ENCODE assay signal across 2 cellular contexts in the genomic region with DNA sequence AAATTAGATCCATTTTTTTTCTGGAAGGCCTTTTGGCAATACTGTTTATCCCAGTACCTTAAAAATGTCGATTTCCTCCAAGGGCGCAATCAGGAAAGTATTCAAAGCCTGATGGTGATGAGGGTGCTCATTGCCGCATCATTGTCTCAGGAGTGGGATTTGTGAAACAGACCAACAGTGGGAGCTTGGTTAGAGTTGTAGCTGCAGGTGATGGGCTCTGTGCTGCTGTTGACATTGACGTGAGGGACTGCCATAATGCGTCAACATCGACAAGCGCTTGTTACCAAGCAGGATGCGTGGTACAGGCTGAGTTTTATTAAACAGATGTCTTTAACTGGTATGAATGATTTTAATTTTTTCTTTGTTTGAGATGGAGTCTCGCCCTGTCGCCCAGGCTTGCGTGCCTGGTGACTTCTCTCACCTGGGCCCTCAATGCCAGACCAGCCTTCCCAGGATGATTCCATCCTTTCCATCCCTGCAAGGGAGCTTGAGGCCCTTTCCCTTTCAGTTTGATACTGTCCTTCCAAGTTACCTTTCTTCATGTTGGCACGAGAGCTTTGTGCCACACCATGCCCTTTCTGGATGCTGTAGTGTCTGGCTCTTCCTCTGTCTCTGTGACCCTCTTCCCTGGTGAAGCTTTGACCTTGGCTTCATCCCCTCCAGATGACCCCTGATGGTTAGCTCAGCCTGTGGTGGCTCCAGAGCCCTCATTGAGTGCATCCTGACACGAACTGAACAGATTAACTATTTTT.
A peak's percentile ranks its signal among the peaks of the same experiment; 100 is the strongest.
TF ChIP-seq lines count a peak whose summit lies in the region.

No MANE protein-coding gene starts in this region.

TF ChIP-seq in IMR-90, 13 proteins besides CTCF, POLR2A, EP300 and RAD21:
- TF ChIP-seq BHLHE40 (IDR thresholded peaks at IDR 0.05; ENCODE audit: low read depth, low read length) (no peak), MAZ (IDR thresholded peaks at IDR 0.05; ENCODE audit: borderline replicate concordance, low read depth, low read length) (no peak), CHD1 (IDR thresholded peaks at IDR 0.05; ENCODE audit: low read depth, low read length) (no peak), RCOR1 (IDR thresholded peaks at IDR 0.05; ENCODE audit: insufficient replicate concordance, low read length) (no peak)
- TF ChIP-seq, protein P1, sequence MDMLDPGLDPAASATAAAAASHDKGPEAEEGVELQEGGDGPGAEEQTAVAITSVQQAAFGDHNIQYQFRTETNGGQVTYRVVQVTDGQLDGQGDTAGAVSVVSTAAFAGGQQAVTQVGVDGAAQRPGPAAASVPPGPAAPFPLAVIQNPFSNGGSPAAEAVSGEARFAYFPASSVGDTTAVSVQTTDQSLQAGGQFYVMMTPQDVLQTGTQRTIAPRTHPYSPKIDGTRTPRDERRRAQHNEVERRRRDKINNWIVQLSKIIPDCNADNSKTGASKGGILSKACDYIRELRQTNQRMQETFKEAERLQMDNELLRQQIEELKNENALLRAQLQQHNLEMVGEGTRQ (IDR thresholded peaks at IDR 0.05; ENCODE audit: low read depth, low read length), result no peak

TF ChIP-seq in neural cell, 6 proteins besides CTCF, POLR2A, EP300 and RAD21:
- no peak for TF ChIP-seq EZH2 (IDR thresholded peaks at IDR 0.05; ENCODE audit: borderline replicate concordance, insufficient read depth, low read length, poor library complexity, severe bottlenecking)
- peak; percentile 49 for TF ChIP-seq POLR2AphosphoS5 (IDR thresholded peaks at IDR 0.05)
